ENCODE assay signal across 21 cellular contexts in genomic region chr1:175665628-175666027, GRCh38.
"Had no signal": no experiment of that assay in that cellular context is flagged by ENCODE, and none has a peak within 500 bp of the region (broad histone marks: within the 10 kb centered on the region; RNA-seq: fewer than 3 reads in every experiment).

No MANE protein-coding gene starts in this region.

- H3K4me2 ChIP-seq: KMS-11, SK-N-SH had no signal

- DNase-seq: Kasumi-1, MM.1S, NCI-H1092 treated with DMSO at 0.1 percent for 48 hours, NCI-H1436 treated with DMSO at 0.1 percent for 48 hours, NCI-H1694, NCI-H187 treated with DMSO at 0.1 percent for 48 hours, NCI-H2029 treated with DMSO at 0.1 percent for 48 hours, NCI-H2171 treated with DMSO at 0.1 percent for 48 hours, NCI-H345, NCI-H446 treated with DMSO at 0.1 percent for 48 hours, NCI-H524 treated with DMSO at 0.1 percent for 48 hours, NCI-H69, NCI-H774, PC-3, SHP77, SK-N-SH, T-helper 1 cell had no signal

- ATAC-seq: K562, Panc1, PC-3 had no signal

- H3K4me3 ChIP-seq: K562 had no signal

- H3K27ac ChIP-seq: KMS-11, RWPE1 had no signal

- H3K9me3 ChIP-seq: SK-N-SH had no signal

- H3K9me2 ChIP-seq: SK-N-SH had no signal
